ENCODE assay signal across 8 cellular contexts in the genomic region with DNA sequence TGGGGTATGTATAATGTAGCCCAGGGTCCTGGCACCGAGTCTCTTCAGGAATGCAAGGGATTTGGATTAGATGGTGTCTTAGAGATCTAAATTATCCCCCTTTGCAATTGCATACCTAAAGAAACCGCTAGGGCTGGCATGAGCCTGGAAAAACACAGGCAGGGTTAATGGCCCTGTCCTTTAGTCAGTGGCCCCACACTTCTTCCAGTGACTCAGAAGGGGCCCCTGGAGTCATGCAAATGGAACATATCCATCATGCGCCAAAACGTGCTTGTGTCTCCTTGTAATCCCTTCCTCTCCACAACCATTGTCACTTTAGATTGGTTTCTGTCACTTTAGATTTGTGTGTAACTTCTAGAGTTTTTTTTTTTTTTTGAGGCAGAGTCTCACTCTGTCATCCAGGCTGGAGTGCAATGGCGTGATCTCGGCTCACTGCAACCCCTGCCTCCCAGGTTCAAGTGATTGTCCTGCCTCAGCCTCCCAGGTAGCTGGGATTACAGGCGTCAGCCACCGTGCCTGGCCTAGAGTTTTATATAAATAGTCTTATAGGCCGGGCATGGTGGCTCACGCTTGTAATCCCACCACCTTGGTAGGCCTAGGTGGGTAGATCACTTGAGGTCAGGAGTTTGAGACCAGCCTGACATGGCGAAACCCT. TPM values are rescaled to one million over a fixed set of nuclear protein-coding genes. Genes with fewer than 3 reads are reported as not detected.
DNase-seq lines count a peak whose midpoint lies in the region; ATAC-seq and TF ChIP-seq lines count a peak whose summit lies in the region.

No MANE protein-coding gene starts in this region.

- H3K9me3 Mint-ChIP-seq in memory B cell: no peaks in the 10 kb centered on the region

- ATAC-seq in GM18909 (IDR thresholded peaks at IDR 0.05; ENCODE audit: poor library complexity, unreplicated experiment) (peak; percentile 12), memory B cell (ENCODE audit: low read depth) (no peak), HG03354 (IDR thresholded peaks at IDR 0.05; ENCODE audit: poor library complexity, severe bottlenecking, unreplicated experiment) (no peak), HG03442 (IDR thresholded peaks at IDR 0.05; ENCODE audit: unreplicated experiment) (no peak)

- H3K27me3 ChIP-seq in stomach: no peaks in the 10 kb centered on the region

- no peaks in the 10 kb centered on the region for H3K36me3 Mint-ChIP-seq in memory B cell

- TF ChIP-seq POLR2A in stomach (IDR thresholded peaks at IDR 0.05): no peak

- no peaks in the 10 kb centered on the region for H3K27me3 Mint-ChIP-seq in memory B cell

- H3K27ac ChIP-seq in stomach: peak overlapping the region in 4 of 5 donors; percentile 78 to 87 (median 84)

- WGBS in stomach, 5 donors: 69 to 74% (median 72%) methylated on average over 11 of the region's 11 CpGs

- peak; percentile 6 for TF ChIP-seq CTCF in astrocyte of the spinal cord (IDR thresholded peaks at IDR 0.05; ENCODE audit: low read depth, low read length)
- peak in 1 of 7 experiments; percentile 4 for TF ChIP-seq CTCF in stomach (IDR thresholded peaks at IDR 0.05)

- peaks cover 10% of the 10 kb centered on the region for H3K4me1 Mint-ChIP-seq in memory B cell

- H3K4me3 ChIP-seq in astrocyte of the spinal cord (ENCODE audit: low read depth, low read length) (peak overlapping the region; percentile 80), stomach (peak overlapping the region; percentile 50 to 68 (median 60))

- no peaks in the 10 kb centered on the region for H3K36me3 ChIP-seq in stomach

- H3K4me3 Mint-ChIP-seq in memory B cell: peak overlapping the region; percentile 92

- in situ Hi-C loops in astrocyte of the spinal cord (cut with HindIII; ENCODE audit: low sequenced_read_pairs): no loop called here

- peaks cover 6 to 16% (median 15%) of the 10 kb centered on the region in 4 donors for H3K4me1 ChIP-seq in stomach

- peak overlapping the region; percentile 97 for H3K27ac Mint-ChIP-seq in memory B cell

- intact Hi-C loops in stomach (cut with DNase I; ENCODE audit: low total_unique reads): no loop called here

- TF ChIP-seq EP300 in stomach (IDR thresholded peaks at IDR 0.05): no peak

- H3K9me3 ChIP-seq in stomach: no peaks in the 10 kb centered on the region

- peak; percentile 44 for DNase-seq in A172 (ENCODE audit: low spot score)
- DNase-seq in MV-4-11 (lab: John Stamatoyannopoulos, UW): peak; percentile 28
- peak; percentile 21 for DNase-seq in astrocyte of the spinal cord (ENCODE audit: low read depth, low spot score)
- DNase-seq in memory B cell (ENCODE audit: low spot score in 2 of 2): no peak
- DNase-seq in stomach: no peak

RNA-seq across cellular contexts. Expression of a gene that starts 8.7 kb away (rescaled TPM):
- total RNA-seq in A172 (2014; rRNA removed; shearing (Covaris generic)): 77.7 and 80.8 TPM in 2 replicates
- 10 to 100 TPM in 1 of 5 donors, 1 to 10 TPM in 4; 4.3 to 25.1 (median 5.8) TPM for total RNA-seq in stomach
- polyA plus RNA-seq in stomach: 1 to 10 TPM; 4.1 to 9.5 (median 6.4) TPM

Comparison
In these comparisons a context has a peak if more than half of its experiments do, and no peak if none do; other contexts are left out.
1. DNase-seq: peak in A172 (single experiment), MV-4-11 (single experiment) and astrocyte of the spinal cord (single experiment); none in memory B cell (0 of 2) and stomach (single experiment).